ENCODE assay signal across 1 cellular context in genomic region chr10:75111367-75111905, GRCh38.
TF ChIP-seq lines count a peak whose summit lies in the region.

Gene SAMD8 (plus strand): TSS chr10:75111656. CDS start chr10:75150529, 38,873 bp downstream.

TF ChIP-seq in HEK293, 187 proteins besides CTCF, POLR2A, EP300 and RAD21 (continued from another document and continues in another):
- TF ChIP-seq, protein P1, sequence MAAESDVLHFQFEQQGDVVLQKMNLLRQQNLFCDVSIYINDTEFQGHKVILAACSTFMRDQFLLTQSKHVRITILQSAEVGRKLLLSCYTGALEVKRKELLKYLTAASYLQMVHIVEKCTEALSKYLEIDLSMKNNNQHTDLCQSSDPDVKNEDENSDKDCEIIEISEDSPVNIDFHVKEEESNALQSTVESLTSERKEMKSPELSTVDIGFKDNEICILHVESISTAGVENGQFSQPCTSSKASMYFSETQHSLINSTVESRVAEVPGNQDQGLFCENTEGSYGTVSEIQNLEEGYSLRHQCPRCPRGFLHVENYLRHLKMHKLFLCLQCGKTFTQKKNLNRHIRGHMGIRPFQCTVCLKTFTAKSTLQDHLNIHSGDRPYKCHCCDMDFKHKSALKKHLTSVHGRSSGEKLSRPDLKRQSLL (tag by site-specific recombination; IDR thresholded peaks at IDR 0.05): no peak; the same call in 1 of the 2 replicates
- TF ChIP-seq ZNF10 (tag by site-specific recombination; IDR thresholded peaks at IDR 0.05) (no peak), ZNF221 (tag by site-specific recombination; IDR thresholded peaks at IDR 0.05; ENCODE audit: borderline replicate concordance) (no peak), ZNF354C (tag by site-specific recombination; IDR thresholded peaks at IDR 0.05; ENCODE audit: borderline replicate concordance, low read depth) (no peak), HOXC10 (CRISPR knock-in tag; IDR thresholded peaks at IDR 0.05) (no peak), ZXDB (tag by site-specific recombination; IDR thresholded peaks at IDR 0.05) (peak; percentile 75), ZNF23 (tag by site-specific recombination; IDR thresholded peaks at IDR 0.05; ENCODE audit: borderline replicate concordance) (no peak), ZNF433 (tag by site-specific recombination; IDR thresholded peaks at IDR 0.05; ENCODE audit: low read depth) (no peak), EGR2 (tag by site-specific recombination; IDR thresholded peaks at IDR 0.05; ENCODE audit: low read depth) (peak; percentile 16; the same call in 1 of the 2 replicates), ZFP69B (tag by site-specific recombination; IDR thresholded peaks at IDR 0.05) (peak; percentile 63; the same call in 1 of the 2 replicates), KLF16 (tag by site-specific recombination; IDR thresholded peaks at IDR 0.05) (0 out of 2 replicates have a peak, but pooled peaks have one; percentile 27), TRIM28 (IDR thresholded peaks at IDR 0.05; ENCODE audit: borderline replicate concordance, low read length) (no peak), ZBTB44 (tag by site-specific recombination; IDR thresholded peaks at IDR 0.05) (no peak), ZNF394 (tag by site-specific recombination; IDR thresholded peaks at IDR 0.05; ENCODE audit: borderline replicate concordance) (no peak), ZNF2 (tag by site-specific recombination; IDR thresholded peaks at IDR 0.05) (peak; percentile 65; the same call in 1 of the 2 replicates), AEBP2 (tag by site-specific recombination; IDR thresholded peaks at IDR 0.05; ENCODE audit: borderline replicate concordance) (no peak), ZNF785 (tag by site-specific recombination; IDR thresholded peaks at IDR 0.05) (no peak), MEIS1 (CRISPR knock-in tag; IDR thresholded peaks at IDR 0.05; ENCODE audit: borderline replicate concordance) (no peak), ZNF692 (tag by site-specific recombination; IDR thresholded peaks at IDR 0.05) (peak; percentile 70; the same call in 1 of the 2 replicates), ZNF341 (tag by site-specific recombination; IDR thresholded peaks at IDR 0.05; ENCODE audit: low read depth) (no peak), ZNF792 (tag by site-specific recombination; IDR thresholded peaks at IDR 0.05) (no peak), ZBTB49 (tag by site-specific recombination; IDR thresholded peaks at IDR 0.05; ENCODE audit: low read depth) (no peak), ZSCAN16 (tag by site-specific recombination; IDR thresholded peaks at IDR 0.05) (no peak; the same call in 1 of the 2 replicates), KLF9 (tag by site-specific recombination; IDR thresholded peaks at IDR 0.05; ENCODE audit: low read depth) (peak; percentile 85), ZNF555 (tag by site-specific recombination; conservative IDR thresholded peaks at IDR 0.05) (no peak), ZNF157 (tag by site-specific recombination; IDR thresholded peaks at IDR 0.05) (no peak), SP7 (tag by site-specific recombination; IDR thresholded peaks at IDR 0.05) (peak; percentile 67), ZNF596 (tag by site-specific recombination; IDR thresholded peaks at IDR 0.05) (no peak), KLF7 (tag by site-specific recombination; IDR thresholded peaks at IDR 0.05; ENCODE audit: borderline replicate concordance) (no peak), SCRT2 (tag by site-specific recombination; IDR thresholded peaks at IDR 0.05) (no peak), ZSCAN23 (tag by site-specific recombination; IDR thresholded peaks at IDR 0.05) (0 out of 2 replicates have a peak, but pooled peaks have one; percentile 21), ZNF266 (tag by site-specific recombination; IDR thresholded peaks at IDR 0.05; ENCODE audit: low read depth) (no peak), ZNF610 (tag by site-specific recombination; IDR thresholded peaks at IDR 0.05; ENCODE audit: borderline replicate concordance) (no peak; the same call in 1 of the 2 replicates), ZNF426 (tag by site-specific recombination; IDR thresholded peaks at IDR 0.05) (no peak), YY2 (tag by site-specific recombination; IDR thresholded peaks at IDR 0.05) (no peak; the same call in 1 of the 2 replicates), ZNF677 (tag by site-specific recombination; IDR thresholded peaks at IDR 0.05) (no peak), TSHZ1 (tag by site-specific recombination; IDR thresholded peaks at IDR 0.05; ENCODE audit: borderline replicate concordance) (no peak), ZNF658 (tag by site-specific recombination; IDR thresholded peaks at IDR 0.05) (no peak), GLIS1 (tag by site-specific recombination; IDR thresholded peaks at IDR 0.05) (peak; percentile 56; the same call in 1 of the 2 replicates), ZBTB1 (tag by site-specific recombination; IDR thresholded peaks at IDR 0.05) (no peak), ZNF629 (tag by site-specific recombination; IDR thresholded peaks at IDR 0.05) (peak; percentile 39; the same call in 1 of the 2 replicates), ZNF558 (tag by site-specific recombination; IDR thresholded peaks at IDR 0.05) (no peak), KLF8 (tag by site-specific recombination; IDR thresholded peaks at IDR 0.05) (no peak), ZBTB10 (tag by site-specific recombination; IDR thresholded peaks at IDR 0.05) (peak; percentile 83; the same call in 1 of the 2 replicates), ZEB2 (tag by site-specific recombination; IDR thresholded peaks at IDR 0.05) (peak; percentile 87), ZNF274 (IDR thresholded peaks at IDR 0.05; ENCODE audit: low read length) (no peak), ZNF274 (tag by site-specific recombination; IDR thresholded peaks at IDR 0.05; ENCODE audit: borderline replicate concordance) (no peak), ZNF626 (tag by site-specific recombination; IDR thresholded peaks at IDR 0.05) (no peak)
- TF ChIP-seq, protein P2, sequence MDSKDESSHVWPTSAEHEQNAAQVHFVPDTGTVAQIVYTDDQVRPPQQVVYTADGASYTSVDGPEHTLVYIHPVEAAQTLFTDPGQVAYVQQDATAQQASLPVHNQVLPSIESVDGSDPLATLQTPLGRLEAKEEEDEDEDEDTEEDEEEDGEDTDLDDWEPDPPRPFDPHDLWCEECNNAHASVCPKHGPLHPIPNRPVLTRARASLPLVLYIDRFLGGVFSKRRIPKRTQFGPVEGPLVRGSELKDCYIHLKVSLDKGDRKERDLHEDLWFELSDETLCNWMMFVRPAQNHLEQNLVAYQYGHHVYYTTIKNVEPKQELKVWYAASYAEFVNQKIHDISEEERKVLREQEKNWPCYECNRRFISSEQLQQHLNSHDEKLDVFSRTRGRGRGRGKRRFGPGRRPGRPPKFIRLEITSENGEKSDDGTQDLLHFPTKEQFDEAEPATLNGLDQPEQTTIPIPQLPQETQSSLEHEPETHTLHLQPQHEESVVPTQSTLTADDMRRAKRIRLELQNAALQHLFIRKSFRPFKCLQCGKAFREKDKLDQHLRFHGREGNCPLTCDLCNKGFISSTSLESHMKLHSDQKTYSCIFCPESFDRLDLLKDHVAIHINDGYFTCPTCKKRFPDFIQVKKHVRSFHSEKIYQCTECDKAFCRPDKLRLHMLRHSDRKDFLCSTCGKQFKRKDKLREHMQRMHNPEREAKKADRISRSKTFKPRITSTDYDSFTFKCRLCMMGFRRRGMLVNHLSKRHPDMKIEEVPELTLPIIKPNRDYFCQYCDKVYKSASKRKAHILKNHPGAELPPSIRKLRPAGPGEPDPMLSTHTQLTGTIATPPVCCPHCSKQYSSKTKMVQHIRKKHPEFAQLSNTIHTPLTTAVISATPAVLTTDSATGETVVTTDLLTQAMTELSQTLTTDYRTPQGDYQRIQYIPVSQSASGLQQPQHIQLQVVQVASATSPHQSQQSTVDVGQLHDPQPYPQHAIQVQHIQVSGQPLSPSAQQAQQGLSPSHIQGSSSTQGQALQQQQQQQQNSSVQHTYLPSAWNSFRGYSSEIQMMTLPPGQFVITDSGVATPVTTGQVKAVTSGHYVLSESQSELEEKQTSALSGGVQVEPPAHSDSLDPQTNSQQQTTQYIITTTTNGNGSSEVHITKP (tag by site-specific recombination; IDR thresholded peaks at IDR 0.05): no peak
